8 cellular contexts compared by ENCODE assay signal in the genomic region with DNA sequence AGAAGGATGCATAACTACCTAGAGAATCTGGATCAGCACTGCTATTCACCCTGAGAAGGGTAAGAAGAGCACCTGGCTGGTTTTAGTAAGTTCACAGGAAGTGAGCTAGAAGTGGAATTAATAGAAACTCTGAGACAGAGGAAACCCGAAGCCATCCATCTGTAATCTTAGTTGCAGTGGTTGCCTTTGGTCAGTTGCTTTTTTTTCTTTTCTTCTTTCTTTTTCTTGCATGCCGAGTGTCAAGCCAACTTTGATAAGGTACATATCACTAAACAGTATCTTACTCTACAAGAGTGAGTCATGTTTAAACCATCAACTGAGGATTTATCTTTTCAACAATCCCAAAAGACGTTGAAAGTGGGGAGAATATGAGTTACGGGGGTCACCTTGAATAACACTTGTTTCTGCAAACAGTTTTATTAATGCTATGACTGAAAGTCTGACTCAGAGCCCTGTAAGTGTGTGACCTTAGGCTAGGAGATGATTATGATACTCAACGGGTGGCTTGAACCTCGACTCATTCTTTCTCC. TPM values are rescaled to one million over a fixed set of nuclear protein-coding genes. Genes with fewer than 3 reads are reported as not detected.
DNase-seq lines count a peak whose midpoint lies in the region; ATAC-seq and TF ChIP-seq lines count a peak whose summit lies in the region.

No MANE protein-coding gene starts in this region.

- H3K27me3 ChIP-seq in brain microvascular endothelial cell (replicated peaks) (no peaks in the 10 kb centered on the region), WERI-Rb-1 (ENCODE audit: insufficient read depth, low read depth, severe bottlenecking) (no peaks in the 10 kb centered on the region), thyroid gland (no peaks in the 10 kb centered on the region)

- intact Hi-C loops in thyroid gland (cut with DNase I) = no loop called here

- no peaks in the 10 kb centered on the region for H3K36me3 ChIP-seq in brain microvascular endothelial cell (replicated peaks)
- no peaks in the 10 kb centered on the region for H3K36me3 ChIP-seq in WERI-Rb-1
- no peaks in the 10 kb centered on the region for H3K36me3 ChIP-seq in thyroid gland

- in situ Hi-C loops in Caki2 (cut with HindIII; ENCODE audit: low pct_unique_long_range_greater_than_20kb, low sequenced_read_pairs) = no loop called here
- in situ Hi-C loops in brain microvascular endothelial cell (cut with HindIII; ENCODE audit: low pct_ligation_motif_present, low sequenced_read_pairs) = no loop called here

- DNase-seq in Caki2 (ENCODE audit: low read depth) (peak; percentile 6), brain microvascular endothelial cell (peak; percentile 10), endothelial cell (ENCODE audit: low spot score) (no peak), NCI-H82 (lab: John Stamatoyannopoulos, UW) (no peak), WERI-Rb-1 (no peak), thyroid gland (no peak)

- no peaks in the 10 kb centered on the region for H3K9me3 Mint-ChIP-seq in endothelial cell (ENCODE audit: unreplicated experiment)

- no peak overlapping the region for H3K4me3 Mint-ChIP-seq in endothelial cell (ENCODE audit: unreplicated experiment)

- TF ChIP-seq CTCF in brain microvascular endothelial cell (IDR thresholded peaks at IDR 0.05; ENCODE audit: low read depth, low read length, missing control alignments) = no peak
- no peak for TF ChIP-seq CTCF in endothelial cell (IDR thresholded peaks at IDR 0.05; ENCODE audit: unreplicated experiment)
- no peak for TF ChIP-seq CTCF in WERI-Rb-1 (IDR thresholded peaks at IDR 0.05; ENCODE audit: low read depth, low read length)
- TF ChIP-seq CTCF in thyroid gland (IDR thresholded peaks at IDR 0.05) = no peak

- no peak for TF ChIP-seq POLR2A in thyroid gland (IDR thresholded peaks at IDR 0.05)

- H3K27ac ChIP-seq in brain microvascular endothelial cell = no peak overlapping the region
- no peak overlapping the region for H3K27ac ChIP-seq in WERI-Rb-1
- H3K27ac ChIP-seq in thyroid gland = no peak overlapping the region

- no peak overlapping the region for H3K27ac Mint-ChIP-seq in endothelial cell (ENCODE audit: unreplicated experiment)

- no peaks in the 10 kb centered on the region for H3K36me3 Mint-ChIP-seq in endothelial cell (ENCODE audit: low read depth, unreplicated experiment)

- H3K9me3 ChIP-seq in WERI-Rb-1 (ENCODE audit: severe bottlenecking) (no peaks in the 10 kb centered on the region), thyroid gland (no peaks in the 10 kb centered on the region)

- H3K4me3 ChIP-seq in brain microvascular endothelial cell (ENCODE audit: low read depth, low read length) (no peak overlapping the region), WERI-Rb-1 (ENCODE audit: low read depth, low read length) (no peak overlapping the region), thyroid gland (replicated peaks in 1 of 3) (no peak overlapping the region)

- peaks cover 0 to 7% of the 10 kb centered on the region in 2 donors for H3K4me1 ChIP-seq in thyroid gland

- H3K27me3 Mint-ChIP-seq in endothelial cell (ENCODE audit: unreplicated experiment) = peaks cover 1% of the 10 kb centered on the region

- ATAC-seq in GM19455 (IDR thresholded peaks at IDR 0.05; ENCODE audit: unreplicated experiment) (peak; percentile 86), HG03378 (IDR thresholded peaks at IDR 0.05; ENCODE audit: unreplicated experiment) (peak; percentile 71)

- 73 to 75% methylated on average over 6 of the region's 6 CpGs for WGBS in thyroid gland, 2 donors

- H3K4me1 Mint-ChIP-seq in endothelial cell (ENCODE audit: unreplicated experiment) = peaks cover 9% of the 10 kb centered on the region

RNA-seq across cellular contexts. Expression of gene C12orf75, which starts 26.7 kb away (rescaled TPM):
- total RNA-seq in Caki2 (2014; rRNA removed; shearing (Covaris generic); ENCODE audit: low replicate concordance) = 195 and 222 TPM in 2 replicates
- total RNA-seq in endothelial cell (ENCODE audit: unreplicated experiment) = 24.0 TPM
- 1 to 10 TPM; 1.9 to 5.8 (median 4.3) TPM for total RNA-seq in thyroid gland

Comparison
In these comparisons a context has a peak if more than half of its experiments do, and no peak if none do; other contexts are left out.
1. DNase-seq: peak in Caki2 (single experiment) and brain microvascular endothelial cell (single experiment); none in endothelial cell (single experiment), NCI-H82 (single experiment), WERI-Rb-1 (single experiment) and thyroid gland (0 of 2).